Comparison of ENCODE assay signal across 18 cellular contexts in genomic region chr7:138550337-138550736, GRCh38.
A peak's percentile ranks its signal among the peaks of the same experiment; 100 is the strongest.
DNase-seq lines count a peak whose midpoint lies in the region; ATAC-seq and TF ChIP-seq lines count a peak whose summit lies in the region.
"Had no signal": no experiment of that assay in that cellular context is flagged by ENCODE, and none has a peak within 500 bp of the region (broad histone marks: within the 10 kb centered on the region; RNA-seq: fewer than 3 reads in every experiment).

No MANE protein-coding gene starts in this region.

- no peak overlapping the region for H3K4me3 Mint-ChIP-seq in GM23338
- no peak overlapping the region for H3K4me3 Mint-ChIP-seq in mesothelial cell of epicardium
- H3K4me3 Mint-ChIP-seq: CD4-positive, alpha-beta T cell; IgD-negative memory B cell had no signal

- no peak overlapping the region for H3K9ac ChIP-seq in OCI-LY3 (ENCODE audit: low read length)
- H3K9ac ChIP-seq: KMS-11 had no signal

- H3K27ac ChIP-seq in GM23338 (ENCODE audit: low read depth) (no peak overlapping the region), OCI-LY3 (ENCODE audit: low read length) (0 out of 2 replicates have a peak overlapping the region, but pooled peaks have one; percentile 2)
- H3K27ac ChIP-seq: C4-2B, HL-60, KMS-11 had no signal

- ATAC-seq in GM23338 (no peak), GM19463 (IDR thresholded peaks at IDR 0.05; ENCODE audit: unreplicated experiment) (no peak), HG02642 (IDR thresholded peaks at IDR 0.05; ENCODE audit: poor library complexity, unreplicated experiment) (no peak)

- H3K9me2 ChIP-seq in GM23338 (ENCODE audit: insufficient read depth) = no peaks in the 10 kb centered on the region; the same call in 1 of the 2 replicates

- DNase-seq in GM23338 (ENCODE audit: low spot score) (no peak), mesothelial cell of epicardium (ENCODE audit: low spot score in 2 of 2, unreplicated experiment in 2 of 2) (no peak), SW 1271 (lab: John Stamatoyannopoulos, UW) (no peak)
- DNase-seq: ACHN; AML-193; Caco-2; CD4-positive, alpha-beta T cell; DMS153; DMS79; GF-D8 had no signal

- no peaks in the 10 kb centered on the region for H3K9me3 ChIP-seq in OCI-LY3 (ENCODE audit: insufficient read depth, low read length)
- H3K9me3 ChIP-seq: HAP-1 had no signal

- no peaks in the 10 kb centered on the region; the same call in 1 of the 3 replicates for H3K4me1 Mint-ChIP-seq in GM23338
- H3K4me1 Mint-ChIP-seq in mesothelial cell of epicardium = no peaks in the 10 kb centered on the region
- H3K4me1 Mint-ChIP-seq: IgD-negative memory B cell had no signal

- H3K4me1 ChIP-seq in GM23338 (ENCODE audit: insufficient read depth) (no peaks in the 10 kb centered on the region), OCI-LY3 (ENCODE audit: low read length) (peaks cover 16% of the 10 kb centered on the region)
- H3K4me1 ChIP-seq: Caco-2, HAP-1 had no signal

- H3K27me3 ChIP-seq in GM23338 (ENCODE audit: insufficient read depth) (no peaks in the 10 kb centered on the region), OCI-LY3 (ENCODE audit: low read depth, low read length) (no peaks in the 10 kb centered on the region)

- H3K36me3 ChIP-seq in GM23338 (ENCODE audit: insufficient read depth) (peaks cover 67% of the 10 kb centered on the region), OCI-LY3 (replicated peaks; ENCODE audit: low read depth, low read length) (peaks cover 39% of the 10 kb centered on the region)

- H4K20me1 ChIP-seq in GM23338 (replicated peaks; ENCODE audit: insufficient read depth) (0 out of 2 replicates have a peak, but pooled peaks cover 3% of the 10 kb centered on the region), OCI-LY3 (ENCODE audit: insufficient read depth, low read length) (no peaks in the 10 kb centered on the region)

- H3K36me3 Mint-ChIP-seq in GM23338 (ENCODE audit: low read depth) (peaks cover 89% of the 10 kb centered on the region), mesothelial cell of epicardium (peaks cover 80% of the 10 kb centered on the region)

- H3K27me3 Mint-ChIP-seq in GM23338 (ENCODE audit: insufficient read depth, low read depth, poor library complexity) (peaks cover 5% of the 10 kb centered on the region), mesothelial cell of epicardium (ENCODE audit: low read depth) (no peaks in the 10 kb centered on the region)
- H3K27me3 Mint-ChIP-seq: CD4-positive, alpha-beta T cell; IgD-negative memory B cell had no signal

- H3K79me2 ChIP-seq in GM23338 (replicated peaks; ENCODE audit: insufficient read depth) (peaks cover 68% of the 10 kb centered on the region), OCI-LY3 (ENCODE audit: low read length) (no peaks in the 10 kb centered on the region)

- TF ChIP-seq CTCF in GM23338 (conservative IDR thresholded peaks at IDR 0.05; ENCODE audit: low read depth in 2 of 2) = no peak
- TF ChIP-seq CTCF in OCI-LY3 (IDR thresholded peaks at IDR 0.05; ENCODE audit: low read depth, low read length) = no peak
- TF ChIP-seq CTCF in mesothelial cell of epicardium (IDR thresholded peaks at IDR 0.05; ENCODE audit: unreplicated experiment) = no peak

- H3K27ac Mint-ChIP-seq in GM23338 (peak overlapping the region; percentile 17), mesothelial cell of epicardium (peak overlapping the region; percentile 0)
- H3K27ac Mint-ChIP-seq: CD4-positive, alpha-beta T cell; IgD-negative memory B cell had no signal

- peaks cover 14% of the 10 kb centered on the region for H3K9me3 Mint-ChIP-seq in GM23338
- H3K9me3 Mint-ChIP-seq in mesothelial cell of epicardium = peaks cover 31% of the 10 kb centered on the region

- H3K4me2 ChIP-seq in GM23338 = no peak overlapping the region
- peak overlapping the region; percentile 48; the same call in 1 of the 2 replicates for H3K4me2 ChIP-seq in OCI-LY3 (ENCODE audit: low read length)
- H3K4me2 ChIP-seq: KMS-11 had no signal

- H2AFZ ChIP-seq in GM23338 (no peak overlapping the region), OCI-LY3 (ENCODE audit: low read depth, low read length) (no peak overlapping the region)

- H3K4me3 ChIP-seq in GM23338 (no peak overlapping the region), OCI-LY3 (ENCODE audit: low read length) (no peak overlapping the region)
- H3K4me3 ChIP-seq: HAP-1 had no signal

- H3F3A ChIP-seq in GM23338 (replicated peaks; ENCODE audit: low read depth) = peaks cover 9% of the 10 kb centered on the region; the same call in 1 of the 2 replicates

TF ChIP-seq in GM23338, 12 proteins besides CTCF, POLR2A, EP300 and RAD21:
- TF ChIP-seq STAT1 (IDR thresholded peaks at IDR 0.05; ENCODE audit: unreplicated experiment) = no peak
- no peak for TF ChIP-seq POLR2AphosphoS5 (IDR thresholded peaks at IDR 0.05; ENCODE audit: low read depth)
- TF ChIP-seq JUNB (IDR thresholded peaks at IDR 0.05; ENCODE audit: unreplicated experiment) = no peak
- no peak for TF ChIP-seq NANOG (IDR thresholded peaks at IDR 0.05; ENCODE audit: borderline replicate concordance)
- no peak for TF ChIP-seq ETS1 (IDR thresholded peaks at IDR 0.05)
- TF ChIP-seq EZH2phosphoT487 (IDR thresholded peaks at IDR 0.05; ENCODE audit: unreplicated experiment) = no peak
- no peak for TF ChIP-seq EZH2 (IDR thresholded peaks at IDR 0.05; ENCODE audit: low read depth, unreplicated experiment)
- TF ChIP-seq REST (IDR thresholded peaks at IDR 0.05; ENCODE audit: unreplicated experiment) = no peak
- TF ChIP-seq ZNF114 (CRISPR knock-in tag; IDR thresholded peaks at IDR 0.05) = no peak
- TF ChIP-seq ZNF331 (CRISPR knock-in tag; IDR thresholded peaks at IDR 0.05; ENCODE audit: low read depth) = no peak
- TF ChIP-seq CREB1 (CRISPR knock-in tag; IDR thresholded peaks at IDR 0.05; ENCODE audit: low read depth) = no peak
